21 cellular contexts compared by ENCODE assay signal in genomic region chr17:10294162-10294561, GRCh38.
A peak's percentile ranks its signal among the peaks of the same experiment; 100 is the strongest.
DNase-seq lines count a peak whose midpoint lies in the region; ATAC-seq and FAIRE-seq lines count a peak whose summit lies in the region.
"Had no signal": no experiment of that assay in that cellular context is flagged by ENCODE, and none has a peak within 500 bp of the region (broad histone marks: within the 10 kb centered on the region; RNA-seq: fewer than 3 reads in every experiment).

No MANE protein-coding gene starts in this region.

- intact Hi-C loops in right cardiac atrium (cut with DNase I): no loop called here

- no peak for DNase-seq in HTR-8/SVneo (ENCODE audit: insufficient read length, low spot score)
- DNase-seq in right cardiac atrium: no peak
- DNase-seq: activated CD4-positive, alpha-beta T cell treated with anti-CD3 and anti-CD28 coated beads for 36 hours; activated naive CD4-positive, alpha-beta T cell treated with anti-CD3 and anti-CD28 coated beads, Interleukin-2, amount 10 ng/mL, durations not matched to agents 7 days and 5 days; activated T-cell treated with anti-CD3 and anti-CD28 coated beads, Interleukin-2, amount 50 U/mL, for 72 hours; kidney; NCI-H1417 treated with DMSO at 0.1 percent for 48 hours; NCI-H2171 treated with DMSO at 0.1 percent for 48 hours; nucleus accumbens; spleen; stimulated activated CD4-positive, alpha-beta T cell treated with anti-CD3 and anti-CD28 coated beads, Interleukin-4, amount 100 ng/mL, for 4 hours; substantia nigra had no signal

- H3K4me1 ChIP-seq in right cardiac atrium (ENCODE audit: control insufficient read depth, insufficient read depth, low read length): no peaks in the 10 kb centered on the region
- H3K4me1 ChIP-seq: ascending aorta had no signal

- no peaks in the 10 kb centered on the region for H3K4me1 Mint-ChIP-seq in stimulated activated memory B cell treated with anti-CD40 and anti-IgM and Interleukin-4, amounts not matched to agents 10 μg/mL and 1 μg/mL and 100 μg/mL, for 72 hours
- H3K4me1 Mint-ChIP-seq: activated CD4-positive, alpha-beta T cell treated with anti-CD3 and anti-CD28 coated beads for 36 hours; central memory CD8-positive, alpha-beta T cell had no signal

- no peak for FAIRE-seq in HTR-8/SVneo (lab: Jason Lieb, UNC)
- FAIRE-seq: frontal cortex, kidney, TTC549 had no signal

- H3K9me3 Mint-ChIP-seq in stimulated activated memory B cell treated with anti-CD40 and anti-IgM and Interleukin-4, amounts not matched to agents 10 μg/mL and 1 μg/mL and 100 μg/mL, for 72 hours: no peaks in the 10 kb centered on the region
- H3K9me3 Mint-ChIP-seq: activated naive CD4-positive, alpha-beta T cell treated with anti-CD3 and anti-CD28 coated beads, Interleukin-2, amount 10 ng/mL, durations not matched to agents 7 days and 5 days; activated T-cell treated with anti-CD3 and anti-CD28 coated beads, Interleukin-2, amount 50 U/mL, for 72 hours; central memory CD8-positive, alpha-beta T cell had no signal

- ATAC-seq in GM18858 (IDR thresholded peaks at IDR 0.05; ENCODE audit: unreplicated experiment) (peak; percentile 64), GM21529 (IDR thresholded peaks at IDR 0.05; ENCODE audit: unreplicated experiment) (peak; percentile 58), HG03039 (IDR thresholded peaks at IDR 0.05; ENCODE audit: unreplicated experiment) (peak; percentile 41), HG03460 (IDR thresholded peaks at IDR 0.05; ENCODE audit: unreplicated experiment) (no peak), right cardiac atrium (no peak)
- peak; percentile 60 for ATAC-seq in stimulated activated memory B cell treated with anti-CD40 and anti-IgM and Interleukin-4, amounts not matched to agents 10 μg/mL and 1 μg/mL and 100 μg/mL, for 72 hours
- ATAC-seq: activated CD4-positive, alpha-beta T cell treated with anti-CD3 and anti-CD28 coated beads for 36 hours; activated T-cell treated with anti-CD3 and anti-CD28 coated beads, Interleukin-2, amount 50 U/mL, for 72 hours had no signal

- H3K27ac Mint-ChIP-seq in stimulated activated memory B cell treated with anti-CD40 and anti-IgM and Interleukin-4, amounts not matched to agents 10 μg/mL and 1 μg/mL and 100 μg/mL, for 72 hours: no peak overlapping the region
- H3K27ac Mint-ChIP-seq: activated CD4-positive, alpha-beta T cell treated with anti-CD3 and anti-CD28 coated beads for 36 hours; activated naive CD4-positive, alpha-beta T cell treated with anti-CD3 and anti-CD28 coated beads, Interleukin-2, amount 10 ng/mL, durations not matched to agents 7 days and 5 days; activated T-cell treated with anti-CD3 and anti-CD28 coated beads, Interleukin-2, amount 50 U/mL, for 72 hours had no signal

- no peak overlapping the region for H3K4me3 Mint-ChIP-seq in stimulated activated memory B cell treated with anti-CD40 and anti-IgM and Interleukin-4, amounts not matched to agents 10 μg/mL and 1 μg/mL and 100 μg/mL, for 72 hours
- H3K4me3 Mint-ChIP-seq: activated CD4-positive, alpha-beta T cell treated with anti-CD3 and anti-CD28 coated beads for 36 hours; activated naive CD4-positive, alpha-beta T cell treated with anti-CD3 and anti-CD28 coated beads, Interleukin-2, amount 10 ng/mL, durations not matched to agents 7 days and 5 days; activated T-cell treated with anti-CD3 and anti-CD28 coated beads, Interleukin-2, amount 50 U/mL, for 72 hours; central memory CD8-positive, alpha-beta T cell had no signal

- H3K36me3 Mint-ChIP-seq in stimulated activated memory B cell treated with anti-CD40 and anti-IgM and Interleukin-4, amounts not matched to agents 10 μg/mL and 1 μg/mL and 100 μg/mL, for 72 hours: no peaks in the 10 kb centered on the region
- H3K36me3 Mint-ChIP-seq: activated naive CD4-positive, alpha-beta T cell treated with anti-CD3 and anti-CD28 coated beads, Interleukin-2, amount 10 ng/mL, durations not matched to agents 7 days and 5 days had no signal

- no peaks in the 10 kb centered on the region for H3K9me3 ChIP-seq in right cardiac atrium (ENCODE audit: control insufficient read depth, low read length)
- H3K9me3 ChIP-seq: ascending aorta, spleen had no signal

- no peak overlapping the region for H3K4me3 ChIP-seq in right cardiac atrium (ENCODE audit: low read length)
- H3K4me3 ChIP-seq: ascending aorta, spleen had no signal

- H3K27me3 ChIP-seq in right cardiac atrium (ENCODE audit: control insufficient read depth, insufficient read depth): no peaks in the 10 kb centered on the region
- H3K27me3 ChIP-seq: ascending aorta had no signal

- H3K27me3 Mint-ChIP-seq in stimulated activated memory B cell treated with anti-CD40 and anti-IgM and Interleukin-4, amounts not matched to agents 10 μg/mL and 1 μg/mL and 100 μg/mL, for 72 hours: peaks cover 12% of the 10 kb centered on the region

- no peak overlapping the region for H3K27ac ChIP-seq in right cardiac atrium (ENCODE audit: low read length)
- H3K27ac ChIP-seq: ascending aorta, spleen had no signal

Comparison
In these comparisons a context has a peak if more than half of its experiments do, and no peak if none do; other contexts are left out.
1. ATAC-seq: peak in GM18858 (single experiment), GM21529 (single experiment), HG03039 (single experiment) and stimulated activated memory B cell treated with anti-CD40 and anti-IgM and Interleukin-4, amounts not matched to agents 10 μg/mL and 1 μg/mL and 100 μg/mL, for 72 hours (single experiment); none in HG03460 (single experiment) and right cardiac atrium (0 of 2).